In genomic region chr1:211518330-211519289, GRCh38 we compare ENCODE assay signal across 14 cellular contexts. TPM values are rescaled to one million over a fixed set of nuclear protein-coding genes. Genes with fewer than 3 reads are reported as not detected.
A peak's percentile ranks its signal among the peaks of the same experiment; 100 is the strongest.
DNase-seq lines count a peak whose midpoint lies in the region; ATAC-seq lines count a peak whose summit lies in the region.
"Had no signal": no experiment of that assay in that cellular context is flagged by ENCODE, and none has a peak within 500 bp of the region (broad histone marks: within the 10 kb centered on the region; RNA-seq: fewer than 3 reads in every experiment).

No MANE protein-coding gene starts in this region.

- H3K36me3 Mint-ChIP-seq in activated CD4-positive, alpha-beta T cell treated with anti-CD3 and anti-CD28 coated beads, Interleukin-2, amount 10 ng/mL, durations not matched to agents 7 days and 5 days (ENCODE audit: low read depth) = no peaks in the 10 kb centered on the region

- H3K79me1 ChIP-seq in trophoblast cell (ENCODE audit: low read length) = peaks cover 7% of the 10 kb centered on the region

- CTCF ChIA-PET in activated CD4-positive, alpha-beta T cell treated with anti-CD3 and anti-CD28 coated beads, Interleukin-2, amount 10 ng/mL, durations not matched to agents 7 days and 5 days (lab: Charles Lee) = interaction anchor here (1.2 kb wide), 1 partner anchor 14 kb away, joined by 4 read pairs; no protein-coding TSS in a partner anchor

- no peak overlapping the region for H2AFZ ChIP-seq in trophoblast cell (ENCODE audit: insufficient read depth, low read length, poor library complexity)

- no peak overlapping the region for H3K4me2 ChIP-seq in trophoblast cell (ENCODE audit: low read length)

- no peak overlapping the region for H4K91ac ChIP-seq in trophoblast cell (ENCODE audit: low read depth, low read length)

- H2BK5ac ChIP-seq in trophoblast cell (ENCODE audit: low read depth, low read length, poor library complexity) = no peak overlapping the region

- ATAC-seq in GM18519 (IDR thresholded peaks at IDR 0.05; ENCODE audit: low FRiP score, unreplicated experiment) = peak; percentile 53
- peak; percentile 51 for ATAC-seq in GM21529 (IDR thresholded peaks at IDR 0.05; ENCODE audit: unreplicated experiment)
- peak; percentile 48 for ATAC-seq in HG03159 (IDR thresholded peaks at IDR 0.05; ENCODE audit: unreplicated experiment)
- ATAC-seq in left lobe of liver = peak; percentile 18

- no peaks in the 10 kb centered on the region for H3K27me3 ChIP-seq in trophoblast cell (ENCODE audit: insufficient read depth, low read length)
- H3K27me3 ChIP-seq: ovary had no signal

- no peak overlapping the region for H3K14ac ChIP-seq in trophoblast cell (ENCODE audit: low read length)

- H3K9me3 ChIP-seq in trophoblast cell (ENCODE audit: insufficient read depth, low read depth, low read length) = no peaks in the 10 kb centered on the region
- H3K9me3 ChIP-seq: ovary had no signal

- WGBS in trophoblast cell (ENCODE audit: extremely low coverage, insufficient coverage, insufficient read length) = no CpG with 5 or more reads among the region's 7 CpGs

- no peak overlapping the region for H3K4ac ChIP-seq in trophoblast cell (ENCODE audit: low read depth, low read length)

- DNase-seq in left lobe of liver (ENCODE audit: low spot score) (peak; percentile 79), trophoblast cell (no peak), nucleus accumbens (lab: John Stamatoyannopoulos, UW) (no peak)
- no peak for DNase-seq in activated CD4-positive, alpha-beta T cell treated with anti-CD3 and anti-CD28 coated beads for 4 hours
- DNase-seq in activated CD4-positive, alpha-beta T cell treated with anti-CD3 and anti-CD28 coated beads, Interleukin-2, amount 10 ng/mL, durations not matched to agents 7 days and 5 days = no peak
- DNase-seq: DMS53, NCI-H1694, ovary, Right ventricle myocardium superior had no signal

- H3K23ac ChIP-seq in trophoblast cell (ENCODE audit: low read length) = no peak overlapping the region

- H4K8ac ChIP-seq in trophoblast cell (ENCODE audit: low read depth, low read length) = no peak overlapping the region

- H3K9me3 Mint-ChIP-seq in activated CD4-positive, alpha-beta T cell treated with anti-CD3 and anti-CD28 coated beads, Interleukin-2, amount 10 ng/mL, durations not matched to agents 7 days and 5 days = no peaks in the 10 kb centered on the region

- peaks cover 9 to 10% of the 10 kb centered on the region in 2 experiments for H3K4me1 ChIP-seq in trophoblast cell (ENCODE audit: control insufficient read depth in 1 of 2, insufficient read depth in 2 of 2, low read length in 2 of 2)

- no peaks in the 10 kb centered on the region for H3K79me2 ChIP-seq in trophoblast cell (ENCODE audit: control insufficient read depth, insufficient read depth, low read length, poor library complexity)

- H2AK5ac ChIP-seq in trophoblast cell (ENCODE audit: low read length) = no peak overlapping the region

- POLR2A ChIA-PET in activated CD4-positive, alpha-beta T cell treated with anti-CD3 and anti-CD28 coated beads, Interleukin-2, amount 10 ng/mL, durations not matched to agents 7 days and 5 days (lab: Charles Lee) = no interaction called here

- H3K27ac Mint-ChIP-seq in activated CD4-positive, alpha-beta T cell treated with anti-CD3 and anti-CD28 coated beads, Interleukin-2, amount 10 ng/mL, durations not matched to agents 7 days and 5 days = no peak overlapping the region

- no peak overlapping the region for H3K9ac ChIP-seq in trophoblast cell (ENCODE audit: low read length)

- no peak overlapping the region for H3K27ac ChIP-seq in trophoblast cell (ENCODE audit: low read depth, low read length)
- H3K27ac ChIP-seq: ovary had no signal

- H3K18ac ChIP-seq in trophoblast cell (ENCODE audit: low read length) = no peak overlapping the region

- peaks cover 41% of the 10 kb centered on the region for H3K4me1 Mint-ChIP-seq in activated CD4-positive, alpha-beta T cell treated with anti-CD3 and anti-CD28 coated beads, Interleukin-2, amount 10 ng/mL, durations not matched to agents 7 days and 5 days

- H3K36me3 ChIP-seq in trophoblast cell (ENCODE audit: control insufficient read depth in 1 of 2, insufficient read depth in 2 of 2, low read length in 2 of 2) = no peaks in the 10 kb centered on the region
- H3K36me3 ChIP-seq: ovary had no signal

- no peak overlapping the region for H2BK12ac ChIP-seq in trophoblast cell (ENCODE audit: low read length)

- no peak overlapping the region for H2BK120ac ChIP-seq in trophoblast cell (ENCODE audit: insufficient read depth, low read length, poor library complexity)

- H3K4me3 Mint-ChIP-seq in activated CD4-positive, alpha-beta T cell treated with anti-CD3 and anti-CD28 coated beads, Interleukin-2, amount 10 ng/mL, durations not matched to agents 7 days and 5 days = no peak overlapping the region

- H4K12ac ChIP-seq in trophoblast cell (ENCODE audit: low read depth, low read length) = no peak overlapping the region

- peaks cover 4% of the 10 kb centered on the region for H3K27me3 Mint-ChIP-seq in activated CD4-positive, alpha-beta T cell treated with anti-CD3 and anti-CD28 coated beads, Interleukin-2, amount 10 ng/mL, durations not matched to agents 7 days and 5 days

- H3K4me3 ChIP-seq in trophoblast cell (ENCODE audit: low read depth, low read length) = no peak overlapping the region
- H3K4me3 ChIP-seq: ovary had no signal

RNA-seq across cellular contexts. Expression of gene RD3, which starts 26.6 kb away (rescaled TPM):
- not detected for total RNA-seq in left lobe of liver
- polyA plus RNA-seq in trophoblast cell (2013) = not detected in 2 replicates
- total RNA-seq in activated CD4-positive, alpha-beta T cell treated with anti-CD3 and anti-CD28 coated beads, Interleukin-2, amount 10 ng/mL, durations not matched to agents 7 days and 5 days = not detected
- total RNA-seq: activated CD8-positive, alpha-beta memory T cell treated with anti-CD3 and anti-CD28 coated beads for 36 hours; ovary; Right ventricle myocardium superior; urinary bladder had no signal
- polyA plus RNA-seq: ovary had no signal
